In the genomic region with DNA sequence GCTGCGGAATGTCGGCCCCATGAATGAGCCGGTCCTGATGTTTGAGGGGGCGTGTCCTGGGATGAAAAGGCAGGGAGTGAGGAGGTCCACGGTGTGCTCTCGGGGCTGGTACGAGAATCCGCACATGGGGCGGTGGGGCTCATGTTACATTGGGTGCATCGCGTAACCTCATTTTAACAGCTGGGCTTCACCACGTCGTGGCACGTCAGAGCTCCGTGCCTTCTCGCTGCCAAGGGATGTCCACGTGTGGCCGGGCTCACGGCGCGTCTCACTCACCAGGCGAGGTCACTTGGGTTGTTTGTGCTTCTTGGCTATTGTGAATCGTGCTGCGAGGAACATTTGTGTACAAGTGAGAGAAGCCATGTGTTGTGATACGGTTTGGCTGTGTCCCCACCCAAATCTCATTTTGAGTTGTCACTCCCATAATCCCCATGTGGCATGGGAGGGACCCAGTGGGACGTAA, we compare ENCODE assay signal across 34 cellular contexts. TPM values are rescaled to one million over a fixed set of nuclear protein-coding genes. Genes with fewer than 3 reads are reported as not detected.
"Had no signal": no experiment of that assay in that cellular context is flagged by ENCODE, and none has a peak within 500 bp of the region (broad histone marks: within the 10 kb centered on the region; RNA-seq: fewer than 3 reads in every experiment).

No MANE protein-coding gene starts in this region.

- H3K27me3 ChIP-seq: adrenal gland, SJCRH30 had no signal

- H3K4me1 ChIP-seq: adrenal gland, SJCRH30 had no signal

- DNase-seq: activated CD4-positive, alpha-beta memory T cell treated with anti-CD3 and anti-CD28 coated beads, Interleukin-2, amount 10 ng/mL, durations not matched to agents 7 days and 5 days; activated CD4-positive, alpha-beta T cell treated with anti-CD3 and anti-CD28 coated beads for 36 hours; activated CD4-positive, alpha-beta T cell treated with anti-CD3 and anti-CD28 coated beads, Interleukin-2, amount 50 U/mL, for 1 hour; activated gamma-delta T cell; activated naive CD4-positive, alpha-beta T cell treated with anti-CD3 and anti-CD28 coated beads for 36 hours; activated naive CD8-positive, alpha-beta T cell treated with anti-CD3 and anti-CD28 coated beads, Interleukin-2, amount 10 ng/mL, durations not matched to agents 7 days and 5 days; activated T-cell treated with anti-CD3 and anti-CD28 coated beads for 4 hours; activated T-cell treated with anti-CD3 and anti-CD28 coated beads, Interleukin-2, amount 50 U/mL, for 48 hours; adrenal gland; anterior cingulate cortex; caudate nucleus; MG63; MV-4-11; NCI-H1092 treated with DMSO at 0.1 percent for 48 hours; NCI-H1417 treated with DMSO at 0.1 percent for 48 hours; NCI-H1694; NCI-H2029; NCI-H2107; NCI-H2171 treated with DMSO at 0.1 percent for 48 hours; NCI-H345; NCI-H510A; NCI-H69; NK-92 treated with Interleukin-12 subunit alpha and Interleukin-12 subunit beta, amount 100 ng/mL, for 24 hours; OCI-M1; Right ventricle myocardium superior; RPMI8226; SJCRH30; SK-N-SH; T-helper 1 cell had no signal

- H3K9ac ChIP-seq: SK-N-SH had no signal

- H3K9me3 ChIP-seq: adrenal gland, SJCRH30, SK-N-SH had no signal

- H3K9me3 Mint-ChIP-seq: activated CD4-positive, alpha-beta memory T cell treated with anti-CD3 and anti-CD28 coated beads, Interleukin-2, amount 10 ng/mL, durations not matched to agents 7 days and 5 days; activated naive CD8-positive, alpha-beta T cell treated with anti-CD3 and anti-CD28 coated beads, Interleukin-2, amount 10 ng/mL, durations not matched to agents 7 days and 5 days; activated T-helper 17 cell treated with anti-CD3 and anti-CD28 coated beads, Interleukin-2, amount 50 U/mL, for 72 hours had no signal

- H3K36me3 Mint-ChIP-seq: activated naive CD8-positive, alpha-beta T cell treated with anti-CD3 and anti-CD28 coated beads, Interleukin-2, amount 10 ng/mL, durations not matched to agents 7 days and 5 days had no signal

- H3K27ac Mint-ChIP-seq: activated CD4-positive, alpha-beta memory T cell treated with anti-CD3 and anti-CD28 coated beads, Interleukin-2, amount 10 ng/mL, durations not matched to agents 7 days and 5 days; activated CD4-positive, alpha-beta T cell treated with anti-CD3 and anti-CD28 coated beads for 36 hours; activated naive CD4-positive, alpha-beta T cell treated with anti-CD3 and anti-CD28 coated beads for 36 hours; activated naive CD8-positive, alpha-beta T cell treated with anti-CD3 and anti-CD28 coated beads, Interleukin-2, amount 10 ng/mL, durations not matched to agents 7 days and 5 days; activated T-helper 17 cell treated with anti-CD3 and anti-CD28 coated beads, Interleukin-2, amount 50 U/mL, for 72 hours had no signal

- H3K4me3 Mint-ChIP-seq: activated CD4-positive, alpha-beta memory T cell treated with anti-CD3 and anti-CD28 coated beads, Interleukin-2, amount 10 ng/mL, durations not matched to agents 7 days and 5 days; activated CD4-positive, alpha-beta T cell treated with anti-CD3 and anti-CD28 coated beads for 36 hours; activated naive CD4-positive, alpha-beta T cell treated with anti-CD3 and anti-CD28 coated beads for 36 hours; activated naive CD8-positive, alpha-beta T cell treated with anti-CD3 and anti-CD28 coated beads, Interleukin-2, amount 10 ng/mL, durations not matched to agents 7 days and 5 days; activated T-helper 17 cell treated with anti-CD3 and anti-CD28 coated beads, Interleukin-2, amount 50 U/mL, for 72 hours had no signal

- H3K36me3 ChIP-seq: adrenal gland, MG63, SJCRH30 had no signal

- H3K4me2 ChIP-seq: SK-N-SH had no signal

- H3K4me3 ChIP-seq: adrenal gland, MG63, SJCRH30 had no signal

- ATAC-seq: activated CD4-positive, alpha-beta T cell treated with anti-CD3 and anti-CD28 coated beads for 36 hours; activated T-helper 17 cell treated with anti-CD3 and anti-CD28 coated beads, Interleukin-2, amount 50 U/mL, for 72 hours; Panc1 had no signal

- H3K27ac ChIP-seq: adrenal gland, SJCRH30, VCaP had no signal

- H3K27me3 Mint-ChIP-seq: activated CD4-positive, alpha-beta memory T cell treated with anti-CD3 and anti-CD28 coated beads, Interleukin-2, amount 10 ng/mL, durations not matched to agents 7 days and 5 days; activated CD4-positive, alpha-beta T cell treated with anti-CD3 and anti-CD28 coated beads for 36 hours; activated naive CD8-positive, alpha-beta T cell treated with anti-CD3 and anti-CD28 coated beads, Interleukin-2, amount 10 ng/mL, durations not matched to agents 7 days and 5 days had no signal

- H3K4me1 Mint-ChIP-seq: activated CD4-positive, alpha-beta memory T cell treated with anti-CD3 and anti-CD28 coated beads, Interleukin-2, amount 10 ng/mL, durations not matched to agents 7 days and 5 days; activated CD4-positive, alpha-beta T cell treated with anti-CD3 and anti-CD28 coated beads for 36 hours; activated naive CD8-positive, alpha-beta T cell treated with anti-CD3 and anti-CD28 coated beads, Interleukin-2, amount 10 ng/mL, durations not matched to agents 7 days and 5 days; activated T-helper 17 cell treated with anti-CD3 and anti-CD28 coated beads, Interleukin-2, amount 50 U/mL, for 72 hours had no signal

RNA-seq across cellular contexts. Expression of gene IRX4, which starts 29.1 kb away (rescaled TPM):
- total RNA-seq: activated CD4-positive, alpha-beta memory T cell treated with anti-CD3 and anti-CD28 coated beads, Interleukin-2, amount 10 ng/mL, durations not matched to agents 7 days and 5 days; activated CD4-positive, alpha-beta T cell treated with anti-CD3 and anti-CD28 coated beads for 36 hours; activated CD8-positive, alpha-beta memory T cell treated with anti-CD3 and anti-CD28 coated beads for 36 hours; activated naive CD4-positive, alpha-beta T cell treated with anti-CD3 and anti-CD28 coated beads for 36 hours; activated naive CD8-positive, alpha-beta T cell treated with anti-CD3 and anti-CD28 coated beads, Interleukin-2, amount 10 ng/mL, durations not matched to agents 7 days and 5 days; activated T-helper 17 cell treated with anti-CD3 and anti-CD28 coated beads, Interleukin-2, amount 50 U/mL, for 72 hours; adrenal gland; SJCRH30; T-helper 2 cell treated with Interferon-gamma antibody and Interleukin-4, amounts not matched to agents 100 ng/mL and 5 ng/mL, for 36 hours had no signal
- polyA plus RNA-seq: SK-N-SH had no signal
